ENCODE assay signal across 7 cellular contexts in genomic region chr11:127288926-127289325, GRCh38.
"Had no signal": no experiment of that assay in that cellular context is flagged by ENCODE, and none has a peak within 500 bp of the region (broad histone marks: within the 10 kb centered on the region; RNA-seq: fewer than 3 reads in every experiment).

No MANE protein-coding gene starts in this region.

- H3K4me1 Mint-ChIP-seq: GM23338 had no signal

- ATAC-seq: GM23338, K562 had no signal

- FAIRE-seq: K562 had no signal

- H3K4me3 Mint-ChIP-seq: GM23338 had no signal

- H3K4me2 ChIP-seq: GM23338 had no signal

- DNase-seq: H7, HCEC 1CT, IMR-90, KG1 had no signal

- H3K4me3 ChIP-seq: GM23338, K562 had no signal

- H3K27ac ChIP-seq: HL-60 had no signal

- H3K27ac Mint-ChIP-seq: GM23338 had no signal

- H2AFZ ChIP-seq: GM23338 had no signal
